In genomic region chr6:162887981-162888689, GRCh38 we compare ENCODE assay signal across 1 cellular context.
TF ChIP-seq lines count a peak whose summit lies in the region.

No MANE protein-coding gene starts in this region.

TF ChIP-seq in HepG2, 621 proteins besides CTCF, POLR2A, EP300 and RAD21 (continued from another document):
- TF ChIP-seq HIC2 (CRISPR knock-in tag; IDR thresholded peaks at IDR 0.05; ENCODE audit: low read depth) (no peak), MNT (IDR thresholded peaks at IDR 0.05) (peak; percentile 76)
